ENCODE assay signal across 20 cellular contexts in the genomic region with DNA sequence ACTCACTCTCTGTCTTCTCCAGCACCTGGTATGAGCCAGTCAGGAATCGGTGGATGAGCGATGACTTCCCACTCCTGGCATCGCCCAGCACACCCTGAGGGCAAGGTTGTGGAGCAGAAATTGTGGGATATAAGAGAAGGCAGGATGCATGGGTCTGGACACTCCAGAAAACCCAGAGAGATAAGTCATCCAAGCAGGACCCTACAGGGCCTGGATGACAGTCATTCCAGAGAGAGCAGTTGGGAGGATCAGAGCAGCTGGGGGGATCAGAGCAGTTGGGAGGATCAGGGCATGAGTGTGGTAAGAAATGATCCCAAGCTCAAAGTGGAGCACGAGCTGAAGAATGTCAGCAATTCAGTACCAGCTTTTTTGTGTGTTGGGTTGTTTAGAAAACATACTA. TPM values are rescaled to one million over a fixed set of nuclear protein-coding genes. Genes with fewer than 3 reads are reported as not detected.
A peak's percentile ranks its signal among the peaks of the same experiment; 100 is the strongest.
DNase-seq lines count a peak whose midpoint lies in the region; ATAC-seq and TF ChIP-seq lines count a peak whose summit lies in the region.
"Had no signal": no experiment of that assay in that cellular context is flagged by ENCODE, and none has a peak within 500 bp of the region (broad histone marks: within the 10 kb centered on the region; RNA-seq: fewer than 3 reads in every experiment).

No MANE protein-coding gene starts in this region.

- no peak overlapping the region for H4K8ac ChIP-seq in trophoblast cell (ENCODE audit: low read depth, low read length)

- H2AK5ac ChIP-seq in trophoblast cell (ENCODE audit: low read length) = no peak overlapping the region

- no CpG with 5 or more reads among the region's 4 CpGs for WGBS in trophoblast cell (ENCODE audit: extremely low coverage, insufficient coverage, insufficient read length)
- WGBS in right cardiac atrium = 82% methylated on average over 4 of the region's 4 CpGs

- no peak overlapping the region for H2BK120ac ChIP-seq in trophoblast cell (ENCODE audit: insufficient read depth, low read length, poor library complexity)

- no peak overlapping the region for H3K9ac ChIP-seq in trophoblast cell (ENCODE audit: low read length)

- H3K79me1 ChIP-seq in trophoblast cell (ENCODE audit: low read length) = no peaks in the 10 kb centered on the region

- H3K27ac ChIP-seq in trophoblast cell (ENCODE audit: low read depth, low read length) (no peak overlapping the region), right cardiac atrium (ENCODE audit: low read length) (no peak overlapping the region)
- H3K27ac ChIP-seq: esophagus muscularis mucosa, uterus had no signal

- peak overlapping the region; percentile 53 for H3K27ac Mint-ChIP-seq in activated T-cell treated with anti-CD3 and anti-CD28 coated beads, Interleukin-2, amount 50 U/mL, for 24 hours
- peak overlapping the region in 2 of 3 donors; percentile 23 to 89 for H3K27ac Mint-ChIP-seq in IgD-negative memory B cell
- H3K27ac Mint-ChIP-seq: WTC11 had no signal

- H3K4me1 Mint-ChIP-seq in activated T-cell treated with anti-CD3 and anti-CD28 coated beads, Interleukin-2, amount 50 U/mL, for 24 hours (ENCODE audit: low read depth) = peaks cover 14% of the 10 kb centered on the region
- peaks cover 3 to 11% (median 4%) of the 10 kb centered on the region in 3 donors for H3K4me1 Mint-ChIP-seq in IgD-negative memory B cell

- no peak overlapping the region for H3K23ac ChIP-seq in trophoblast cell (ENCODE audit: low read length)

- no peak overlapping the region for H4K91ac ChIP-seq in trophoblast cell (ENCODE audit: low read depth, low read length)

- no peak overlapping the region for H3K4me2 ChIP-seq in trophoblast cell (ENCODE audit: low read length)
- H3K4me2 ChIP-seq: smooth muscle cell had no signal

- DNase-seq in activated T-cell treated with anti-CD3 and anti-CD28 coated beads, Interleukin-2, amount 50 U/mL, for 24 hours = no peak
- DNase-seq in activated T-cell treated with anti-CD3 and anti-CD28 coated beads for 4 hours = no peak
- DNase-seq in epithelial cell of esophagus (ENCODE audit: low read depth) = peak; percentile 32
- DNase-seq in trophoblast cell = peak; percentile 24 to 33
- no peak for DNase-seq in right cardiac atrium
- DNase-seq: activated effector memory CD4-positive, alpha-beta T cell treated with anti-CD3 and anti-CD28 coated beads, Interleukin-2, amount 50 U/mL, for 16 hours; C1 segment of cervical spinal cord; central memory CD4-positive, alpha-beta T cell; HCEC 1CT; left ventricle myocardium superior; NCI-H774; stimulated activated CD4-positive, alpha-beta T cell treated with anti-CD3 and anti-CD28 coated beads, Interleukin-4, amount 100 ng/mL, for 4 hours; T-helper 2 cell; uterus had no signal

- H3K27me3 Mint-ChIP-seq in activated T-cell treated with anti-CD3 and anti-CD28 coated beads, Interleukin-2, amount 50 U/mL, for 24 hours = no peaks in the 10 kb centered on the region
- no peaks in the 10 kb centered on the region for H3K27me3 Mint-ChIP-seq in IgD-negative memory B cell

- no peak overlapping the region for H2BK5ac ChIP-seq in trophoblast cell (ENCODE audit: low read depth, low read length, poor library complexity)

- H2BK12ac ChIP-seq in trophoblast cell (ENCODE audit: low read length) = no peak overlapping the region

- H3K4me3 ChIP-seq in epithelial cell of esophagus (ENCODE audit: low read length) = no peak overlapping the region
- no peak overlapping the region for H3K4me3 ChIP-seq in trophoblast cell (ENCODE audit: low read depth, low read length)
- H3K4me3 ChIP-seq in right cardiac atrium (ENCODE audit: low read length) = no peak overlapping the region
- H3K4me3 ChIP-seq: esophagus muscularis mucosa, smooth muscle cell, uterus had no signal

- no peak overlapping the region for H3K4me3 Mint-ChIP-seq in activated T-cell treated with anti-CD3 and anti-CD28 coated beads, Interleukin-2, amount 50 U/mL, for 24 hours
- peak overlapping the region in 1 of 4 donors; percentile 25 for H3K4me3 Mint-ChIP-seq in IgD-negative memory B cell

- peaks cover 59% of the 10 kb centered on the region for H3K27me3 ChIP-seq in trophoblast cell (ENCODE audit: insufficient read depth, low read length)
- no peaks in the 10 kb centered on the region for H3K27me3 ChIP-seq in right cardiac atrium (ENCODE audit: control insufficient read depth, insufficient read depth)

- no peaks in the 10 kb centered on the region for H3K36me3 ChIP-seq in trophoblast cell (ENCODE audit: control insufficient read depth in 1 of 2, insufficient read depth in 2 of 2, low read length in 2 of 2)
- H3K36me3 ChIP-seq: esophagus muscularis mucosa, uterus had no signal

- ATAC-seq in HG02885 (IDR thresholded peaks at IDR 0.05; ENCODE audit: poor library complexity, unreplicated experiment) (no peak), right cardiac atrium (no peak)
- ATAC-seq in activated CD4-positive, CD25-positive, alpha-beta regulatory T cell treated with anti-CD3 and anti-CD28 coated beads, Interleukin-2, amount 50 U/mL, for 24 hours = no peak
- ATAC-seq: left ventricle myocardium superior, WTC11 had no signal

- H3K9me3 Mint-ChIP-seq in activated T-cell treated with anti-CD3 and anti-CD28 coated beads, Interleukin-2, amount 50 U/mL, for 24 hours = no peaks in the 10 kb centered on the region
- no peaks in the 10 kb centered on the region for H3K9me3 Mint-ChIP-seq in IgD-negative memory B cell
- H3K9me3 Mint-ChIP-seq: WTC11 had no signal

- H4K12ac ChIP-seq in trophoblast cell (ENCODE audit: low read depth, low read length) = no peak overlapping the region

- H3K36me3 Mint-ChIP-seq in activated T-cell treated with anti-CD3 and anti-CD28 coated beads, Interleukin-2, amount 50 U/mL, for 24 hours (ENCODE audit: low read depth) = peaks cover 79% of the 10 kb centered on the region
- H3K36me3 Mint-ChIP-seq in IgD-negative memory B cell = peaks cover 8% of the 10 kb centered on the region
- H3K36me3 Mint-ChIP-seq: WTC11 had no signal

- intact Hi-C loops in right cardiac atrium (cut with DNase I) = no loop called here

- H3K4ac ChIP-seq in trophoblast cell (ENCODE audit: low read depth, low read length) = no peak overlapping the region

- H3K9me3 ChIP-seq in trophoblast cell (ENCODE audit: insufficient read depth, low read depth, low read length) (peaks cover 4% of the 10 kb centered on the region), right cardiac atrium (ENCODE audit: control insufficient read depth, low read length) (no peaks in the 10 kb centered on the region)
- H3K9me3 ChIP-seq: esophagus muscularis mucosa, uterus had no signal

- no peak overlapping the region for H3K18ac ChIP-seq in trophoblast cell (ENCODE audit: low read length)

- no peak for TF ChIP-seq CTCF in epithelial cell of esophagus (IDR thresholded peaks at IDR 0.05; ENCODE audit: insufficient read depth, low read depth, low read length, missing control alignments)

- peaks cover 0 to 7% of the 10 kb centered on the region in 2 experiments for H3K4me1 ChIP-seq in trophoblast cell (ENCODE audit: control insufficient read depth in 1 of 2, insufficient read depth in 2 of 2, low read length in 2 of 2)
- H3K4me1 ChIP-seq in right cardiac atrium (ENCODE audit: control insufficient read depth, insufficient read depth, low read length) = peaks cover 11% of the 10 kb centered on the region

- no peaks in the 10 kb centered on the region for H3K79me2 ChIP-seq in trophoblast cell (ENCODE audit: control insufficient read depth, insufficient read depth, low read length, poor library complexity)

- H2AFZ ChIP-seq in trophoblast cell (ENCODE audit: insufficient read depth, low read length, poor library complexity) = no peak overlapping the region

- no peak overlapping the region for H3K14ac ChIP-seq in trophoblast cell (ENCODE audit: low read length)

RNA-seq across cellular contexts. Expression of gene AGAP2, which starts 4.0 kb away (rescaled TPM):
- polyA plus RNA-seq in IgD-negative memory B cell (4.1 TPM), right cardiac atrium (1.7 TPM)
- 0.01 TPM in 1 of 2 replicates, not detected in the other for polyA plus RNA-seq in trophoblast cell (2013)
- total RNA-seq in right cardiac atrium = under 1 TPM; 0.53 to 0.91 (median 0.72) TPM
- total RNA-seq: smooth muscle cell had no signal
- polyA plus RNA-seq: smooth muscle cell had no signal

RNA-seq across cellular contexts. Expression of gene TSPAN31, which starts 10.3 kb away (rescaled TPM):
- polyA plus RNA-seq in IgD-negative memory B cell (52.8 TPM), right cardiac atrium (43.9 TPM)
- 8.1 and 8.8 TPM in 2 replicates for polyA plus RNA-seq in trophoblast cell (2013)
- 10 to 100 TPM; 31.5 to 41.3 (median 34.5) TPM for total RNA-seq in right cardiac atrium

RNA-seq across cellular contexts. Expression of gene CDK4, which starts 17.5 kb away (rescaled TPM):
- 77.4 TPM for polyA plus RNA-seq in IgD-negative memory B cell
- polyA plus RNA-seq in trophoblast cell (2013) = 66.1 and 68.0 TPM in 2 replicates
- total RNA-seq in right cardiac atrium = 10 to 100 TPM; 50.9 to 53.9 (median 53.4) TPM
- polyA plus RNA-seq in right cardiac atrium = 29.7 TPM

RNA-seq across cellular contexts. Expression of gene MARCHF9, which starts 20.3 kb away (rescaled TPM):
- polyA plus RNA-seq in IgD-negative memory B cell (11.9 TPM), right cardiac atrium (14.3 TPM)
- polyA plus RNA-seq in trophoblast cell (2013) = 1.1 and 1.4 TPM in 2 replicates
- total RNA-seq in right cardiac atrium = 10 to 100 TPM; 15.2 to 17.8 (median 16.4) TPM

RNA-seq across cellular contexts. Expression of gene CYP27B1, which starts 32.3 kb away (rescaled TPM):
- 0.09 TPM for polyA plus RNA-seq in IgD-negative memory B cell
- 0.48 and 0.51 TPM in 2 replicates for polyA plus RNA-seq in trophoblast cell (2013)
- total RNA-seq in right cardiac atrium = under 1 TPM in 3 of 4 donors, not detected in 1; 0.12 to 0.22 (median 0.14) TPM
- polyA plus RNA-seq in right cardiac atrium = 0.18 TPM
- total RNA-seq: left ventricle myocardium superior had no signal

Comparison
In these comparisons a context has a peak if more than half of its experiments do, and no peak if none do; other contexts are left out.
1. DNase-seq: peak in epithelial cell of esophagus (single experiment) and trophoblast cell (2 of 2); none in activated T-cell treated with anti-CD3 and anti-CD28 coated beads, Interleukin-2, amount 50 U/mL, for 24 hours (single experiment), activated T-cell treated with anti-CD3 and anti-CD28 coated beads for 4 hours (single experiment) and right cardiac atrium (0 of 3).